24 cellular contexts compared by ENCODE assay signal in the genomic region with DNA sequence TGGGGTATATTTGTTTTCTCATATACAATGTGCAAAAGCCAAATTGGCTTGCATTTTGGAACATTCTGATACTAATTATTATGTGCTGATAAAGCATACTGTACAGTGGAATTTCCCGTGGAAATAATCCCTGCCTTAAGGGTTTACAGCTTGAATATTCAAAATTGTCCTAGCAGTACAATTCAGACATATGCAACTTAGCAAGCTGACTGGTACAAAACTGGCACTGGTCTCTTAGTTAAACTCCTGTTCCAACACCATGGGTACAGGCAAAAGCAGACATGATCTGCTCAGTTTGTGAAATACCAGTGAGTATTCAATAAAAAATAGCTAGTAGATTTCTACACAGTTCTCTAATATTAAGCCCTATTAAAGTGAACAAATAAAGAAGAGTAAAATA.
"Had no signal": no experiment of that assay in that cellular context is flagged by ENCODE, and none has a peak within 500 bp of the region (broad histone marks: within the 10 kb centered on the region; RNA-seq: fewer than 3 reads in every experiment).

No MANE protein-coding gene starts in this region.

- H3K36me3 ChIP-seq: brain microvascular endothelial cell, gastroesophageal sphincter, heart right ventricle had no signal

- H3K79me2 ChIP-seq: hepatocyte had no signal

- H3K4me1 ChIP-seq: foreskin keratinocyte, gastroesophageal sphincter, heart right ventricle had no signal

- H3K9me3 ChIP-seq: gastroesophageal sphincter had no signal

- H3K4me2 ChIP-seq: hepatocyte had no signal

- H3K4me3 ChIP-seq: coronary artery, dorsolateral prefrontal cortex, gastroesophageal sphincter, heart right ventricle, hepatocyte had no signal

- DNase-seq: activated CD4-positive, alpha-beta memory T cell treated with anti-CD3 and anti-CD28 coated beads for 36 hours; activated CD4-positive, alpha-beta T cell treated with anti-CD3 and anti-CD28 coated beads for 36 hours; activated CD4-positive, alpha-beta T cell treated with anti-CD3 and anti-CD28 coated beads, Interleukin-2, amount 10 ng/mL, durations not matched to agents 24 days and 14 days; activated CD4-positive, CD25-positive, alpha-beta regulatory T cell; activated CD4-positive, CD25-positive, alpha-beta regulatory T cell treated with anti-CD3 and anti-CD28 coated beads, Interleukin-2, amount 50 U/mL, for 72 hours; activated CD8-positive, alpha-beta memory T cell treated with anti-CD3 and anti-CD28 coated beads, Interleukin-2, amount 10 ng/mL, durations not matched to agents 7 days and 5 days; activated CD8-positive, alpha-beta memory T cell treated with anti-CD3 and anti-CD28 coated beads, Interleukin-2, amount 50 U/mL, for 4 hours; activated CD8-positive, alpha-beta T cell treated with anti-CD3 and anti-CD28 coated beads, Interleukin-2, amount 10 ng/mL, durations not matched to agents 7 days and 5 days; activated effector memory CD4-positive, alpha-beta T cell treated with anti-CD3 and anti-CD28 coated beads, Interleukin-2, amount 50 U/mL, for 16 hours; activated naive CD4-positive, alpha-beta T cell treated with anti-CD3 and anti-CD28 coated beads for 36 hours; activated naive CD8-positive, alpha-beta T cell treated with anti-CD3 and anti-CD28 coated beads for 36 hours; activated naive CD8-positive, alpha-beta T cell treated with anti-CD3 and anti-CD28 coated beads, Interleukin-2, amount 50 U/mL, for 24 hours; activated T-cell treated with anti-CD3 and anti-CD28 coated beads, Interleukin-2, amount 50 U/mL, for 1 hour; activated T-cell treated with anti-CD3 and anti-CD28 coated beads, Interleukin-2, amount 50 U/mL, for 48 hours; brain microvascular endothelial cell; dorsolateral prefrontal cortex; effector memory CD4-positive, alpha-beta T cell; endodermal cell; foreskin keratinocyte; heart right ventricle; T-helper 2 cell had no signal

- H2AFZ ChIP-seq: hepatocyte had no signal

- H3K27ac ChIP-seq: brain microvascular endothelial cell, coronary artery, dorsolateral prefrontal cortex, foreskin keratinocyte, gastroesophageal sphincter, heart right ventricle, hepatocyte had no signal

- H3K27me3 ChIP-seq: brain microvascular endothelial cell, dorsolateral prefrontal cortex, foreskin keratinocyte, gastroesophageal sphincter, heart right ventricle, hepatocyte had no signal
